Comparison of ENCODE assay signal across 8 cellular contexts in genomic region chr3:101573449-101574387, GRCh38. TPM values are rescaled to one million over a fixed set of nuclear protein-coding genes. Genes with fewer than 3 reads are reported as not detected.
A peak's percentile ranks its signal among the peaks of the same experiment; 100 is the strongest.
DNase-seq lines count a peak whose midpoint lies in the region; ATAC-seq and FAIRE-seq lines count a peak whose summit lies in the region.

TSS of gene PCNP (plus strand) at chr3:101574180. CDS start at chr3:101574216, 36 bp downstream.

- peak within 1 kb of the TSS; percentile 46 for H2BK5ac ChIP-seq in mesendoderm (ENCODE audit: low read length)

- peaks cover 22% of the 10 kb centered on the region for H3K36me3 Mint-ChIP-seq in activated CD8-positive, alpha-beta memory T cell treated with anti-CD3 and anti-CD28 coated beads, Interleukin-2, amount 10 ng/mL, durations not matched to agents 7 days and 5 days

- no CpG with 5 or more reads among the region's 47 CpGs for WGBS in mesendoderm (ENCODE audit: extremely low coverage, insufficient coverage, low lambda C conversion rate)

- peak; percentile 93 for FAIRE-seq in HTR-8/SVneo (lab: Jason Lieb, UNC)

- H3K79me2 ChIP-seq in mesendoderm (ENCODE audit: control insufficient read depth, insufficient read depth, low read length): peaks cover 30% of the 10 kb centered on the region

- peak within 1 kb of the TSS; percentile 82 for H3K23ac ChIP-seq in mesendoderm (ENCODE audit: low read length)

- peak within 1 kb of the TSS; percentile 95 for H3K4me3 ChIP-seq in endocrine pancreas (ENCODE audit: control insufficient read depth, insufficient read depth, low read length)
- peak within 1 kb of the TSS; percentile 93 for H3K4me3 ChIP-seq in mesendoderm (ENCODE audit: low read length)

- no peaks in the 10 kb centered on the region for H3K27me3 ChIP-seq in endocrine pancreas (ENCODE audit: control insufficient read depth, insufficient read depth, low read length)
- H3K27me3 ChIP-seq in mesendoderm (ENCODE audit: insufficient read depth, low read length, poor library complexity): no peaks in the 10 kb centered on the region

- peak within 1 kb of the TSS; percentile 93 for H3K4me3 Mint-ChIP-seq in activated CD8-positive, alpha-beta memory T cell treated with anti-CD3 and anti-CD28 coated beads, Interleukin-2, amount 10 ng/mL, durations not matched to agents 7 days and 5 days

- peaks cover 59% of the 10 kb centered on the region for H3K4me1 Mint-ChIP-seq in activated CD8-positive, alpha-beta memory T cell treated with anti-CD3 and anti-CD28 coated beads, Interleukin-2, amount 10 ng/mL, durations not matched to agents 7 days and 5 days

- peak within 1 kb of the TSS; percentile 46 for H2BK15ac ChIP-seq in mesendoderm (replicated peaks; ENCODE audit: low read depth)

- peak within 1 kb of the TSS; percentile 86 for H3K4ac ChIP-seq in mesendoderm (ENCODE audit: low read depth, low read length)

- DNase-seq in COR-L47 (lab: John Stamatoyannopoulos, UW) (peak; percentile 99), HTR-8/SVneo (ENCODE audit: insufficient read length, low spot score) (peak; percentile 93), NOMO-1 treated with dmso at 0.1 percent for 144 hours (lab: John Stamatoyannopoulos, UW; ENCODE audit: unreplicated experiment) (peak; percentile 98), mesendoderm (peak; percentile 100)
- peak; percentile 99 for DNase-seq in activated CD8-positive, alpha-beta memory T cell treated with anti-CD3 and anti-CD28 coated beads, Interleukin-2, amount 10 ng/mL, durations not matched to agents 7 days and 5 days
- peak; percentile 92 for DNase-seq in stimulated activated CD8-positive, alpha-beta memory T cell treated with anti-CD3 and anti-CD28 coated beads, Interleukin-15, amount 100 ng/mL, for 24 hours (ENCODE audit: low read depth)

- peak within 1 kb of the TSS; percentile 97 for H3K18ac ChIP-seq in mesendoderm (ENCODE audit: low read length)

- H3K36me3 ChIP-seq in endocrine pancreas (ENCODE audit: control insufficient read depth, insufficient read depth, low read length): no peaks in the 10 kb centered on the region
- no peaks in the 10 kb centered on the region for H3K36me3 ChIP-seq in mesendoderm (ENCODE audit: control insufficient read depth, insufficient read depth, low read length)

- H4K8ac ChIP-seq in mesendoderm (ENCODE audit: low read depth, low read length): no peak within 1 kb of the TSS

- no peaks in the 10 kb centered on the region for H3K27me3 Mint-ChIP-seq in activated CD8-positive, alpha-beta memory T cell treated with anti-CD3 and anti-CD28 coated beads, Interleukin-2, amount 10 ng/mL, durations not matched to agents 7 days and 5 days

- no peaks in the 10 kb centered on the region for H3K79me1 ChIP-seq in mesendoderm (ENCODE audit: low read length)

- peak within 1 kb of the TSS; percentile 91 for H2AK5ac ChIP-seq in mesendoderm (ENCODE audit: low read length)

- peak within 1 kb of the TSS; percentile 46 for H2BK120ac ChIP-seq in mesendoderm (ENCODE audit: low read depth, low read length)

- H3K4me1 ChIP-seq in endocrine pancreas (ENCODE audit: control insufficient read depth, insufficient read depth, low read length) (peaks cover 23% of the 10 kb centered on the region), mesendoderm (ENCODE audit: control insufficient read depth, low read depth, low read length) (no peaks in the 10 kb centered on the region)

- H3K27ac ChIP-seq in mesendoderm (ENCODE audit: low read depth, low read length): peak within 1 kb of the TSS; percentile 86

- ATAC-seq in GM21360 (IDR thresholded peaks at IDR 0.05; ENCODE audit: unreplicated experiment): peak; percentile 80
- peak; percentile 85 for ATAC-seq in activated CD8-positive, alpha-beta memory T cell treated with anti-CD3 and anti-CD28 coated beads, Interleukin-2, amount 10 ng/mL, durations not matched to agents 7 days and 5 days

- H3K4me2 ChIP-seq in mesendoderm (ENCODE audit: low read length): peak within 1 kb of the TSS; percentile 53

- no peaks in the 10 kb centered on the region for H3K9me3 ChIP-seq in endocrine pancreas (ENCODE audit: control insufficient read depth, low read length)

- H4K5ac ChIP-seq in mesendoderm (ENCODE audit: low read length): no peak within 1 kb of the TSS

- H3K27ac Mint-ChIP-seq in activated CD8-positive, alpha-beta memory T cell treated with anti-CD3 and anti-CD28 coated beads, Interleukin-2, amount 10 ng/mL, durations not matched to agents 7 days and 5 days: peak within 1 kb of the TSS; percentile 89

- CTCF ChIA-PET in activated CD8-positive, alpha-beta memory T cell treated with anti-CD3 and anti-CD28 coated beads, Interleukin-2, amount 10 ng/mL, durations not matched to agents 7 days and 5 days (lab: Charles Lee): interaction anchor here (0.6 to 2.4 kb wide), 23 partner anchors 9 to 276 kb away, joined by 3 to 18 read pairs (median 4); partner anchors contain the start of genes NFKBIZ, SENP7, TRMT10C and ZBTB11

- H3K9ac ChIP-seq in endocrine pancreas (ENCODE audit: control insufficient read depth, insufficient read depth, low read length) (peak within 1 kb of the TSS; percentile 91), mesendoderm (ENCODE audit: low read length) (peak within 1 kb of the TSS; percentile 98)

- no peaks in the 10 kb centered on the region for H3K9me3 Mint-ChIP-seq in activated CD8-positive, alpha-beta memory T cell treated with anti-CD3 and anti-CD28 coated beads, Interleukin-2, amount 10 ng/mL, durations not matched to agents 7 days and 5 days (ENCODE audit: low read depth)

- H3K56ac ChIP-seq in mesendoderm (ENCODE audit: low read length): peak within 1 kb of the TSS; percentile 99

RNA-seq across cellular contexts. Expression of gene PCNP, which starts in this region (rescaled TPM):
- 100 to 1,000 TPM; 138 to 172 TPM for total RNA-seq in activated CD8-positive, alpha-beta memory T cell treated with anti-CD3 and anti-CD28 coated beads, Interleukin-2, amount 10 ng/mL, durations not matched to agents 7 days and 5 days
- polyA plus RNA-seq in mesendoderm (2013, experiment 1 of 2): 112 TPM
- 109 TPM for polyA plus RNA-seq in mesendoderm (2013, experiment 2 of 2)

Comparison
In these comparisons a context has a peak if more than half of its experiments do, and no peak if none do; other contexts are left out.
1. Peak in every context shown above with its lines: DNase-seq, ATAC-seq, H3K4me3 ChIP-seq and H3K27ac ChIP-seq.